Comparison of ENCODE assay signal across 1 cellular context in the genomic region with DNA sequence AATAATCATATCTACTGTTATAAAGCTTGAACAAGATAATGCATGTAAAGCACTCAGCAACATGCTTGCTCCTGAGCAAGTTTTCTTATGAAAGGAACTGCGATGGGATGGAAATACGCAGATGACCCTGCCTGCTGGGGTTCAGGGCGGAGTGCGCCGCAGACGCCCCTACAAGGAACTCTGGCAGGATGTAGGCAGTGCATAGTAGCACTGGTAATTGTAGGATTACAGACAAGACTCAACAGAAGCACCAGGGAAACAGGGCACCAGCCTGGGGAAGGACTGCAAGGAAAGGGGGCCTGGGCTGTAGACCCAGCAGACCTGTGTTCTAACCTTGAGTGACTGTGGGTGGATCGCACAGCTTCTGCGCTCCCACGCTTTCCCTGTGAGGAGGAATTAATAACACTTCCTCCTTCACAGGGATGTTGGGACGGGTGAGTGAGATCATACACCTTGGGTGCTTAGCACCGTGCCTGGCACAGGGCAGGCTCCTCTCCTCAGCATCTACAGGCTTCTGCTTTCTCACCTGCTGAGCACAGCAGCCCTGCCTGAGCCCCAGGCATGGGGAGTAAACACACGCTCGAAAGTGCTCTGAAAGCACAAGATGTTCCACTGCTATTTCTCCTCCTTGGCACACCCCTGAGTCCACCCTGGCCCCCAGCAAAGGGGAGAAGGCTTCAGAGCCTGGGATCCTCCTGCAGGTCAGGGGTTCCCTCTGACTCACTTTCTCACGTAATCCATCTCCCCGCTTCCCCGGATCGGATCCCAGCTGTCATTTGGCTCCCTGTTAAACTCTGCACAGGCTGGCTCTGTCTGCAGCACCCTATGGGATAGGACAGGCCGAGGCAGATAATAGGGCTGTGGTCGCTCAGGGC.
TF ChIP-seq lines count a peak whose summit lies in the region.

No MANE protein-coding gene starts in this region.

TF ChIP-seq in SK-N-SH, 30 proteins besides CTCF, POLR2A, EP300 and RAD21 (continued from another document):
- TF ChIP-seq JUND (IDR thresholded peaks at IDR 0.05) (no peak), SIN3A (IDR thresholded peaks at IDR 0.05; ENCODE audit: borderline replicate concordance, low read depth, low read length) (no peak), CHD2 (IDR thresholded peaks at IDR 0.05; ENCODE audit: low read length, partially characterized antibody) (no peak), EZH2phosphoT487 (IDR thresholded peaks at IDR 0.05; ENCODE audit: borderline replicate concordance, low read depth) (no peak), TCF12 (IDR thresholded peaks at IDR 0.05) (no peak), MXI1 (IDR thresholded peaks at IDR 0.05; ENCODE audit: low read depth, low read length) (no peak), RXRA (IDR thresholded peaks at IDR 0.05; ENCODE audit: borderline replicate concordance, low read depth) (no peak), NRF1 (IDR thresholded peaks at IDR 0.05; ENCODE audit: low read depth, low read length) (no peak), TEAD4 (IDR thresholded peaks at IDR 0.05; ENCODE audit: borderline replicate concordance, insufficient read depth) (no peak), NFIC (IDR thresholded peaks at IDR 0.05; ENCODE audit: borderline replicate concordance) (no peak), TAF1 (IDR thresholded peaks at IDR 0.05; ENCODE audit: borderline replicate concordance, low read depth, low read length) (no peak)
- TF ChIP-seq, protein P1, sequence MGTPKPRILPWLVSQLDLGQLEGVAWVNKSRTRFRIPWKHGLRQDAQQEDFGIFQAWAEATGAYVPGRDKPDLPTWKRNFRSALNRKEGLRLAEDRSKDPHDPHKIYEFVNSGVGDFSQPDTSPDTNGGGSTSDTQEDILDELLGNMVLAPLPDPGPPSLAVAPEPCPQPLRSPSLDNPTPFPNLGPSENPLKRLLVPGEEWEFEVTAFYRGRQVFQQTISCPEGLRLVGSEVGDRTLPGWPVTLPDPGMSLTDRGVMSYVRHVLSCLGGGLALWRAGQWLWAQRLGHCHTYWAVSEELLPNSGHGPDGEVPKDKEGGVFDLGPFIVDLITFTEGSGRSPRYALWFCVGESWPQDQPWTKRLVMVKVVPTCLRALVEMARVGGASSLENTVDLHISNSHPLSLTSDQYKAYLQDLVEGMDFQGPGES (IDR thresholded peaks at IDR 0.05; ENCODE audit: low read depth, low read length), result no peak
- TF ChIP-seq, protein P2, sequence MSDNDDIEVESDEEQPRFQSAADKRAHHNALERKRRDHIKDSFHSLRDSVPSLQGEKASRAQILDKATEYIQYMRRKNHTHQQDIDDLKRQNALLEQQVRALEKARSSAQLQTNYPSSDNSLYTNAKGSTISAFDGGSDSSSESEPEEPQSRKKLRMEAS (IDR thresholded peaks at IDR 0.05; ENCODE audit: low read depth), result no peak
TF ChIP-seq in SK-N-SH: peak in this region for 0.
